Comparison of ENCODE assay signal across 21 cellular contexts in genomic region chr10:80281784-80282505, GRCh38. TPM values are rescaled to one million over a fixed set of nuclear protein-coding genes. Genes with fewer than 3 reads are reported as not detected.
DNase-seq lines count a peak whose midpoint lies in the region; ATAC-seq, FAIRE-seq and TF ChIP-seq lines count a peak whose summit lies in the region.
"Had no signal": no experiment of that assay in that cellular context is flagged by ENCODE, and none has a peak within 500 bp of the region (broad histone marks: within the 10 kb centered on the region; RNA-seq: fewer than 3 reads in every experiment).

No MANE protein-coding gene starts in this region.

- in situ Hi-C loops in transverse colon (cut with MboI; ENCODE audit: low pct_ligation_motif_present in 1 of 4, low pct_unique_long_range_greater_than_20kb in 1 of 4, low sequenced_read_pairs in 3 of 4) = no loop called here

- intact Hi-C loops in pancreas (cut with DNase I) (no loop called here), transverse colon (cut with DNase I; ENCODE audit: low total_unique reads) (no loop called here)

- H3K27me3 ChIP-seq in pancreas = no peaks in the 10 kb centered on the region
- no peaks in the 10 kb centered on the region for H3K27me3 ChIP-seq in transverse colon
- H3K27me3 ChIP-seq: Peyer's patch had no signal

- H3K4me1 ChIP-seq in pancreas = peaks cover 0 to 28% (median 22%) of the 10 kb centered on the region in 3 donors
- H3K4me1 ChIP-seq in transverse colon = no peaks in the 10 kb centered on the region
- H3K4me1 ChIP-seq: Peyer's patch had no signal

- H3K9me3 ChIP-seq in pancreas (no peaks in the 10 kb centered on the region), transverse colon (no peaks in the 10 kb centered on the region)
- H3K9me3 ChIP-seq: Peyer's patch had no signal

- peaks cover 3% of the 10 kb centered on the region for H3K27me3 Mint-ChIP-seq in type B pancreatic cell

- TF ChIP-seq CTCF in VCaP (conservative IDR thresholded peaks at IDR 0.05) (no peak), pancreas (IDR thresholded peaks at IDR 0.05) (no peak), type B pancreatic cell (conservative IDR thresholded peaks at IDR 0.05) (no peak), transverse colon (IDR thresholded peaks at IDR 0.05) (no peak)

- H3K36me3 Mint-ChIP-seq in type B pancreatic cell = no peaks in the 10 kb centered on the region

- DNase-seq in left kidney (ENCODE audit: low read depth, low spot score) (peak; percentile 43), pancreas (peak in 2 of 6 donors; percentile 43 to 51), NOMO-1 treated with dmso at 0.1 percent for 144 hours (lab: John Stamatoyannopoulos, UW; ENCODE audit: unreplicated experiment) (no peak), type B pancreatic cell (ENCODE audit: extremely low spot score, unreplicated experiment) (no peak), transverse colon (no peak), NCI-H1092 (lab: John Stamatoyannopoulos, UW) (no peak)
- DNase-seq: DMS153, KG1, NCI-H1105, NCI-H187 treated with DMSO at 0.1 percent for 48 hours, NCI-H2171, NCI-H510A, NCI-H82, Peyer's patch, SHP77 had no signal

- no peaks in the 10 kb centered on the region for H3K4me1 Mint-ChIP-seq in type B pancreatic cell (ENCODE audit: unreplicated experiment)

- H3K36me3 ChIP-seq in pancreas (no peaks in the 10 kb centered on the region), transverse colon (no peaks in the 10 kb centered on the region)
- H3K36me3 ChIP-seq: Peyer's patch had no signal

- H3K27ac ChIP-seq in VCaP = peak overlapping the region; percentile 13; the same call in 1 of the 2 replicates
- peak overlapping the region in 1 of 4 donors; percentile 37 for H3K27ac ChIP-seq in pancreas
- no peak overlapping the region for H3K27ac ChIP-seq in transverse colon
- H3K27ac ChIP-seq: Peyer's patch had no signal

- H3K4me3 Mint-ChIP-seq in type B pancreatic cell = no peak overlapping the region

- TF ChIP-seq POLR2A in transverse colon (IDR thresholded peaks at IDR 0.05) = no peak

- H3K4me3 ChIP-seq in pancreas (no peak overlapping the region), transverse colon (no peak overlapping the region)
- H3K4me3 ChIP-seq: Peyer's patch had no signal

- no peaks in the 10 kb centered on the region for H3K9me3 Mint-ChIP-seq in type B pancreatic cell

- no peak for TF ChIP-seq EP300 in transverse colon (IDR thresholded peaks at IDR 0.05; ENCODE audit: low read depth)

- ATAC-seq in HG03432 (IDR thresholded peaks at IDR 0.05; ENCODE audit: unreplicated experiment) (peak; percentile 6), pancreas (peak; percentile 6 to 34 (median 28))
- ATAC-seq: HCT116, SK-N-SH treated with all-trans-retinoic acid at 6 μM for 48 hours had no signal

- WGBS in pancreas, 2 donors = 31 to 34% methylated on average over 6 of the region's 6 CpGs
- 60 to 82% methylated on average over 1 to 6 of the region's 6 CpGs for WGBS in transverse colon (ENCODE audit: low coverage in 1 of 2), 2 donors

- no peak overlapping the region for H3K27ac Mint-ChIP-seq in type B pancreatic cell

- no peak for FAIRE-seq in pancreas (lab: Jason Lieb, UNC)

RNA-seq across cellular contexts. Expression of gene MAT1A, which starts 7.5 kb away (rescaled TPM):
- total RNA-seq in pancreas = 10 to 100 TPM in 3 of 6 donors, 1 to 10 TPM in 3; 7.0 to 15.6 (median 10.0) TPM
- polyA plus RNA-seq in pancreas = 1 to 10 TPM; 4.7 to 8.2 TPM
- total RNA-seq in type B pancreatic cell (ENCODE audit: low replicate concordance) = 0.12 and 0.63 TPM in 2 replicates
- 1 to 10 TPM in 1 of 4 donors, under 1 TPM in 1, not detected in 2; 0.14 to 1.5 TPM for total RNA-seq in transverse colon
- total RNA-seq: Peyer's patch had no signal
- polyA plus RNA-seq: AG04450, BJ had no signal
